ENCODE assay signal across 1 cellular context in the genomic region with DNA sequence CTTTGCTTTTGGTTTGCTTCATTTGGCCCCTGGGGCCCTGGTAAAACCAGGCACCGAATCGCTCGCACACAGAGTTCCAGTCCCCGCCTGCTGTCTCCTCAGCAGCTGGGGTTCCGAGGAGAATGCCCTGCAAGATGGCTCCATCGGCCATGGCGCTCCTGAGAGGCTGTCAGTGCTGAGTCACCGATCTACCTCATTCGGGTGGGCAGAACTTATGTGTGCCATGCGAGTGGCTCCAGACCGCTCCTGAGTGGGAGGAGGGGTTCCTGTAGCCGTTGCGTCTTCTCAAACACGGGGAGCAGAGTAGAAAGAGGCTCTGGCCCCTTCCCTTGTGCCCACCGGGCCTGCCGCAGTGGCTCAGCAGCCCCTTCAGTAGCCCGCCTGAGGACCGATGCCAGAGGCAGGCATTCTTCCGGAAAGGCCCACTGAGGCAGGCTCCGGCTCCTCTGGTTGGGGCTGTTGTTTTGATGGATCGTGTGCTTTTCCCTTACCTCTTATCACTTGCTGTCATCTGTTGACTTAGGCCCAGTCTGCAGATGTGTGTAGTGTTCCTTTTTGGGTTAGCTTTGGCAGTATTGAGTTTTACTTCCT.
TF ChIP-seq lines count a peak whose summit lies in the region.

No MANE protein-coding gene starts in this region.

TF ChIP-seq in HEK293, 187 proteins besides CTCF, POLR2A, EP300 and RAD21 (continued from another document):
- TF ChIP-seq OSR2 (tag by site-specific recombination; IDR thresholded peaks at IDR 0.05) (peak; percentile 10; the same call in 1 of the 2 replicates), BCL11A (tag by site-specific recombination; IDR thresholded peaks at IDR 0.05; ENCODE audit: low read depth) (no peak), ZNF658 (tag by site-specific recombination; IDR thresholded peaks at IDR 0.05) (no peak), ZNF354C (tag by site-specific recombination; IDR thresholded peaks at IDR 0.05; ENCODE audit: borderline replicate concordance, low read depth) (no peak), ZNF202 (tag by site-specific recombination; IDR thresholded peaks at IDR 0.05; ENCODE audit: borderline replicate concordance) (no peak), ZNF514 (tag by site-specific recombination; IDR thresholded peaks at IDR 0.05) (no peak), MEIS1 (CRISPR knock-in tag; IDR thresholded peaks at IDR 0.05; ENCODE audit: borderline replicate concordance) (no peak), ZFP41 (tag by site-specific recombination; IDR thresholded peaks at IDR 0.05; ENCODE audit: borderline replicate concordance) (no peak), HOXA7 (CRISPR knock-in tag; IDR thresholded peaks at IDR 0.05; ENCODE audit: borderline replicate concordance) (no peak), ZBTB1 (tag by site-specific recombination; IDR thresholded peaks at IDR 0.05) (no peak), ZBTB26 (tag by site-specific recombination; optimal IDR thresholded peaks at IDR 0.05) (no peak), ZNF776 (tag by site-specific recombination; IDR thresholded peaks at IDR 0.05; ENCODE audit: borderline replicate concordance) (no peak), ZFHX2 (tag by site-specific recombination; conservative IDR thresholded peaks at IDR 0.05) (peak; percentile 85), ZNF140 (tag by site-specific recombination; IDR thresholded peaks at IDR 0.05) (no peak), ZNF350 (tag by site-specific recombination; IDR thresholded peaks at IDR 0.05) (no peak), HOXC10 (CRISPR knock-in tag; IDR thresholded peaks at IDR 0.05) (no peak), ZFP69B (tag by site-specific recombination; IDR thresholded peaks at IDR 0.05) (0 out of 2 replicates have a peak, but pooled peaks have one; percentile 37), ZSCAN4 (tag by site-specific recombination; IDR thresholded peaks at IDR 0.05) (no peak), ZNF114 (tag by site-specific recombination; IDR thresholded peaks at IDR 0.05) (no peak), ZNF654 (tag by site-specific recombination; IDR thresholded peaks at IDR 0.05; ENCODE audit: low read depth) (no peak), ZNF837 (tag by site-specific recombination; IDR thresholded peaks at IDR 0.05) (no peak), GLIS1 (tag by site-specific recombination; IDR thresholded peaks at IDR 0.05) (no peak), SCRT1 (tag by site-specific recombination; IDR thresholded peaks at IDR 0.05; ENCODE audit: borderline replicate concordance) (no peak), FEZF1 (tag by site-specific recombination; IDR thresholded peaks at IDR 0.05) (no peak), ZNF121 (tag by site-specific recombination; IDR thresholded peaks at IDR 0.05) (no peak), ZNF513 (tag by site-specific recombination; IDR thresholded peaks at IDR 0.05) (no peak), ZNF555 (tag by site-specific recombination; conservative IDR thresholded peaks at IDR 0.05) (no peak), ZNF239 (tag by site-specific recombination; IDR thresholded peaks at IDR 0.05) (no peak), ZNF510 (tag by site-specific recombination; IDR thresholded peaks at IDR 0.05; ENCODE audit: insufficient replicate concordance) (no peak), ZBTB21 (tag by site-specific recombination; IDR thresholded peaks at IDR 0.05) (0 out of 2 replicates have a peak, but pooled peaks have one; percentile 13), ZNF146 (tag by site-specific recombination; IDR thresholded peaks at IDR 0.05) (no peak), YY2 (tag by site-specific recombination; IDR thresholded peaks at IDR 0.05) (peak; percentile 82), ZBTB10 (tag by site-specific recombination; IDR thresholded peaks at IDR 0.05) (no peak), ZNF488 (tag by site-specific recombination; IDR thresholded peaks at IDR 0.05) (no peak), ZNF138 (tag by site-specific recombination; IDR thresholded peaks at IDR 0.05; ENCODE audit: borderline replicate concordance) (no peak), ZNF133 (tag by site-specific recombination; IDR thresholded peaks at IDR 0.05) (no peak), ZBTB11 (tag by site-specific recombination; conservative IDR thresholded peaks at IDR 0.05; ENCODE audit: low read depth) (no peak)
- TF ChIP-seq, protein P1, sequence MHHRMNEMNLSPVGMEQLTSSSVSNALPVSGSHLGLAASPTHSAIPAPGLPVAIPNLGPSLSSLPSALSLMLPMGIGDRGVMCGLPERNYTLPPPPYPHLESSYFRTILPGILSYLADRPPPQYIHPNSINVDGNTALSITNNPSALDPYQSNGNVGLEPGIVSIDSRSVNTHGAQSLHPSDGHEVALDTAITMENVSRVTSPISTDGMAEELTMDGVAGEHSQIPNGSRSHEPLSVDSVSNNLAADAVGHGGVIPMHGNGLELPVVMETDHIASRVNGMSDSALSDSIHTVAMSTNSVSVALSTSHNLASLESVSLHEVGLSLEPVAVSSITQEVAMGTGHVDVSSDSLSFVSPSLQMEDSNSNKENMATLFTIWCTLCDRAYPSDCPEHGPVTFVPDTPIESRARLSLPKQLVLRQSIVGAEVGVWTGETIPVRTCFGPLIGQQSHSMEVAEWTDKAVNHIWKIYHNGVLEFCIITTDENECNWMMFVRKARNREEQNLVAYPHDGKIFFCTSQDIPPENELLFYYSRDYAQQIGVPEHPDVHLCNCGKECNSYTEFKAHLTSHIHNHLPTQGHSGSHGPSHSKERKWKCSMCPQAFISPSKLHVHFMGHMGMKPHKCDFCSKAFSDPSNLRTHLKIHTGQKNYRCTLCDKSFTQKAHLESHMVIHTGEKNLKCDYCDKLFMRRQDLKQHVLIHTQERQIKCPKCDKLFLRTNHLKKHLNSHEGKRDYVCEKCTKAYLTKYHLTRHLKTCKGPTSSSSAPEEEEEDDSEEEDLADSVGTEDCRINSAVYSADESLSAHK (tag by site-specific recombination; IDR thresholded peaks at IDR 0.05), result no peak
- TF ChIP-seq, protein P2, sequence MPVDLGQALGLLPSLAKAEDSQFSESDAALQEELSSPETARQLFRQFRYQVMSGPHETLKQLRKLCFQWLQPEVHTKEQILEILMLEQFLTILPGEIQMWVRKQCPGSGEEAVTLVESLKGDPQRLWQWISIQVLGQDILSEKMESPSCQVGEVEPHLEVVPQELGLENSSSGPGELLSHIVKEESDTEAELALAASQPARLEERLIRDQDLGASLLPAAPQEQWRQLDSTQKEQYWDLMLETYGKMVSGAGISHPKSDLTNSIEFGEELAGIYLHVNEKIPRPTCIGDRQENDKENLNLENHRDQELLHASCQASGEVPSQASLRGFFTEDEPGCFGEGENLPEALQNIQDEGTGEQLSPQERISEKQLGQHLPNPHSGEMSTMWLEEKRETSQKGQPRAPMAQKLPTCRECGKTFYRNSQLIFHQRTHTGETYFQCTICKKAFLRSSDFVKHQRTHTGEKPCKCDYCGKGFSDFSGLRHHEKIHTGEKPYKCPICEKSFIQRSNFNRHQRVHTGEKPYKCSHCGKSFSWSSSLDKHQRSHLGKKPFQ (tag by site-specific recombination; IDR thresholded peaks at IDR 0.05), result no peak
TF ChIP-seq in HEK293: peak in this region for 20.
